In genomic region chr5:59587489-59588337, GRCh38 we compare ENCODE assay signal across 8 cellular contexts.
A peak's percentile ranks its signal among the peaks of the same experiment; 100 is the strongest.
DNase-seq lines count a peak whose midpoint lies in the region; ATAC-seq and TF ChIP-seq lines count a peak whose summit lies in the region.

No MANE protein-coding gene starts in this region.

- peak overlapping the region; percentile 45 for H3K4me3 ChIP-seq in AG10803 (ENCODE audit: low read length)
- H3K4me3 ChIP-seq in LNCaP clone FGC (ENCODE audit: low read depth, low read length) = peak overlapping the region; percentile 43
- H3K4me3 ChIP-seq in heart right ventricle = peak overlapping the region in 9 of 10 donors; percentile 5 to 50 (median 41)

- H3K4me1 ChIP-seq in heart right ventricle = peaks cover 0 to 15% (median 8%) of the 10 kb centered on the region in 9 donors

- H3K27me3 Mint-ChIP-seq in activated T-helper 1 cell treated with anti-CD3 and anti-CD28 coated beads, Interleukin-12 subunit alpha, Interleukin-12 subunit beta, Interleukin-2, Interleukin-4 antibody, amounts not matched to agents 30 ng/mL and 10 ng/mL and 1 ng/mL, durations not matched to agents 14 hours and 24 hours and 36 hours (ENCODE audit: insufficient read depth) = peaks cover 19% of the 10 kb centered on the region

- H3K9me3 ChIP-seq in heart right ventricle = no peaks in the 10 kb centered on the region

- no peak overlapping the region for H3K27ac ChIP-seq in heart right ventricle

- peaks cover 1% of the 10 kb centered on the region for H3K36me3 Mint-ChIP-seq in activated T-helper 1 cell treated with anti-CD3 and anti-CD28 coated beads, Interleukin-12 subunit alpha, Interleukin-12 subunit beta, Interleukin-2, Interleukin-4 antibody, amounts not matched to agents 30 ng/mL and 10 ng/mL and 1 ng/mL, durations not matched to agents 14 hours and 24 hours and 36 hours (ENCODE audit: low read depth)

- DNase-seq in AG10803 (ENCODE audit: low read depth) (peak; percentile 67), LNCaP clone FGC (ENCODE audit: low read depth) (peak; percentile 34), heart right ventricle (peak; percentile 43), posterior vena cava (ENCODE audit: low spot score) (peak; percentile 81), GM19240 (ENCODE audit: insufficient read length, low spot score) (no peak)
- no peak for DNase-seq in activated T-helper 1 cell treated with anti-CD3 and anti-CD28 coated beads, Interleukin-12 subunit alpha, Interleukin-12 subunit beta, Interleukin-2, Interleukin-4 antibody, amounts not matched to agents 30 ng/mL and 10 ng/mL and 1 ng/mL, durations not matched to agents 14 hours and 24 hours and 36 hours (ENCODE audit: low spot score)
- no peak for DNase-seq in stimulated activated CD4-positive, alpha-beta T cell treated with anti-CD3 and anti-CD28 coated beads, Interleukin-1b, Interleukin-23, amount 100 ng/mL, for 48 hours

- 8% methylated on average over 17 of the region's 17 CpGs for WGBS in heart right ventricle, 2 donors

- peak overlapping the region; percentile 11 for H3K4me3 Mint-ChIP-seq in activated T-helper 1 cell treated with anti-CD3 and anti-CD28 coated beads, Interleukin-12 subunit alpha, Interleukin-12 subunit beta, Interleukin-2, Interleukin-4 antibody, amounts not matched to agents 30 ng/mL and 10 ng/mL and 1 ng/mL, durations not matched to agents 14 hours and 24 hours and 36 hours

- H3K27ac Mint-ChIP-seq in activated T-helper 1 cell treated with anti-CD3 and anti-CD28 coated beads, Interleukin-12 subunit alpha, Interleukin-12 subunit beta, Interleukin-2, Interleukin-4 antibody, amounts not matched to agents 30 ng/mL and 10 ng/mL and 1 ng/mL, durations not matched to agents 14 hours and 24 hours and 36 hours = no peak overlapping the region

- no peak; the same call in 1 of the 2 replicates for TF ChIP-seq CTCF in AG10803 (conservative IDR thresholded peaks at IDR 0.05; ENCODE audit: low read length)
- peak; percentile 36; the same call in 1 of the 2 replicates for TF ChIP-seq CTCF in LNCaP clone FGC (IDR thresholded peaks at IDR 0.05; ENCODE audit: control insufficient read depth, extremely low read depth, insufficient read depth)
- peak in 4 of 9 donors; percentile 7 to 33 (median 16) for TF ChIP-seq CTCF in heart right ventricle (IDR thresholded peaks at IDR 0.05)

- H3K9me3 Mint-ChIP-seq in activated T-helper 1 cell treated with anti-CD3 and anti-CD28 coated beads, Interleukin-12 subunit alpha, Interleukin-12 subunit beta, Interleukin-2, Interleukin-4 antibody, amounts not matched to agents 30 ng/mL and 10 ng/mL and 1 ng/mL, durations not matched to agents 14 hours and 24 hours and 36 hours = no peaks in the 10 kb centered on the region

- intact Hi-C loops in activated T-helper 1 cell treated with anti-CD3 and anti-CD28 coated beads, Interleukin-12 subunit alpha, Interleukin-12 subunit beta, Interleukin-2, Interleukin-4 antibody, amounts not matched to agents 30 ng/mL and 10 ng/mL and 1 ng/mL, durations not matched to agents 14 hours and 24 hours and 36 hours (cut with micrococcal nuclease) = no loop called here
- intact Hi-C loops in heart right ventricle (cut with DNase I) (loop anchor here in 1 of 10 donors (10.0 kb wide), 1 partner anchor 147 kb away; no protein-coding TSS in a partner anchor), posterior vena cava (cut with DNase I) (no loop called here)

- H3K36me3 ChIP-seq in heart right ventricle = no peaks in the 10 kb centered on the region

- H3K27me3 ChIP-seq in heart right ventricle = no peaks in the 10 kb centered on the region

- peaks cover 49% of the 10 kb centered on the region for H3K4me1 Mint-ChIP-seq in activated T-helper 1 cell treated with anti-CD3 and anti-CD28 coated beads, Interleukin-12 subunit alpha, Interleukin-12 subunit beta, Interleukin-2, Interleukin-4 antibody, amounts not matched to agents 30 ng/mL and 10 ng/mL and 1 ng/mL, durations not matched to agents 14 hours and 24 hours and 36 hours (ENCODE audit: low read depth)

- peak in 7 of 8 donors; percentile 52 to 98 (median 88) for ATAC-seq in heart right ventricle
- no peak for ATAC-seq in HG03025 (IDR thresholded peaks at IDR 0.05; ENCODE audit: low FRiP score, unreplicated experiment)

Comparison
In these comparisons a context has a peak if more than half of its experiments do, and no peak if none do; other contexts are left out.
1. DNase-seq: peak in AG10803 (single experiment), LNCaP clone FGC (single experiment), heart right ventricle (2 of 2) and posterior vena cava (single experiment); none in activated T-helper 1 cell treated with anti-CD3 and anti-CD28 coated beads, Interleukin-12 subunit alpha, Interleukin-12 subunit beta, Interleukin-2, Interleukin-4 antibody, amounts not matched to agents 30 ng/mL and 10 ng/mL and 1 ng/mL, durations not matched to agents 14 hours and 24 hours and 36 hours (single experiment), stimulated activated CD4-positive, alpha-beta T cell treated with anti-CD3 and anti-CD28 coated beads, Interleukin-1b, Interleukin-23, amount 100 ng/mL, for 48 hours (single experiment) and GM19240 (single experiment).
2. Peak in every context shown above with its lines, with median percentiles within 50 percentile points of each other: H3K4me3 ChIP-seq.